Comparison of ENCODE assay signal across 11 cellular contexts in genomic region chr10:52776471-52776903, GRCh38. TPM values are rescaled to one million over a fixed set of nuclear protein-coding genes. Genes with fewer than 3 reads are reported as not detected.
"Had no signal": no experiment of that assay in that cellular context is flagged by ENCODE, and none has a peak within 500 bp of the region (broad histone marks: within the 10 kb centered on the region; RNA-seq: fewer than 3 reads in every experiment).

No MANE protein-coding gene starts in this region.

- H3K36me3 ChIP-seq: HAP-1 had no signal

- H3K9me3 ChIP-seq: HAP-1 had no signal

- H3K4me1 ChIP-seq: HAP-1 had no signal

- H3K4me3 ChIP-seq: GM23248, HAP-1, K562 had no signal

- FAIRE-seq: K562 had no signal

- H2AFZ ChIP-seq: GM23248 had no signal

- H3K27ac ChIP-seq: GM23248, HL-60 had no signal

- ATAC-seq: HCT116, K562 had no signal

- DNase-seq: GM23248, GOT3, H7, HFFc6, IMR-90 had no signal

- H3K9ac ChIP-seq: GM23248 had no signal

RNA-seq across cellular contexts. Expression of gene MBL2, which starts 3.9 kb away (rescaled TPM):
- total RNA-seq: GM23248, H4, H7, HFFc6, HT1080, IMR-90, K562 had no signal
- polyA plus RNA-seq: GM23248, IMR-90, K562 had no signal
